ENCODE assay signal across 7 cellular contexts in the genomic region with DNA sequence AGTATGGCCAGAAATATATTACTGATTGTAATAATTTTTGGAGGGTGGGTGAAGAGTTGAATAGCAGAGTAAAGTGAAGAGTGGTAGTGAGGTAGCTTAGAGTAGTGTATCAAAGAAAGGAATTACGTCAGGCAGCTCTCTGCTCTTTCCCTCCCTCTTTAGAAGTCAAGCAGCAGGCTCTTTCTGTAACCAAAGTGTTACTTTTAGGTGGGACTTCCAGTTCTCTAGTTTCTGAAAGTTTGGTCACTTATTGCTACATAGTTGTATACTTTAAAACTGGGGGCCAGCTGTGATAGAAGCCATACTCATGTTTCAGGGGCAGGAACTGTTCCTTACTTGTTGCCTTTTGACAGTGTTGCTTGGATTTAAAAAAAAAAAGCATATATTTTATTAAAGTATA. TPM values are rescaled to one million over a fixed set of nuclear protein-coding genes. Genes with fewer than 3 reads are reported as not detected.
DNase-seq lines count a peak whose midpoint lies in the region; ATAC-seq, FAIRE-seq and TF ChIP-seq lines count a peak whose summit lies in the region.

No MANE protein-coding gene starts in this region.

- no peak overlapping the region for H3K4me3 Mint-ChIP-seq in activated B cell treated with CpG ODN at 0.5 μM for 24 hours

- H3K36me3 Mint-ChIP-seq in activated B cell treated with CpG ODN at 0.5 μM for 24 hours (ENCODE audit: low read depth) = peaks cover 51% of the 10 kb centered on the region

- no peak overlapping the region for H3K4me3 ChIP-seq in small intestine (ENCODE audit: low read depth in 1 of 2, low read length in 2 of 2)
- H3K4me3 ChIP-seq in BE2C (ENCODE audit: low read depth, low read length) = no peak overlapping the region

- FAIRE-seq in small intestine (lab: Jason Lieb, UNC) = no peak

- POLR2A ChIA-PET in activated B cell treated with CpG ODN at 0.5 μM for 24 hours (lab: Charles Lee) = interaction anchor here (0.6 to 4.2 kb wide), 3 partner anchors 18 to 138 kb away, joined by 3 to 43 read pairs (median 6); a partner anchor contains a TSS

- CTCF ChIA-PET in activated B cell treated with CpG ODN at 0.5 μM for 24 hours (lab: Charles Lee) = no interaction called here

- intact Hi-C loops in activated B cell treated with CpG ODN at 0.5 μM for 24 hours (cut with micrococcal nuclease) = loop anchor here (10.0 kb wide), 1 partner anchor 559 kb away; no protein-coding TSS in a partner anchor

- H3K27me3 ChIP-seq in small intestine (ENCODE audit: control insufficient read depth in 2 of 2, insufficient read depth in 2 of 2, low read length in 2 of 2) (no peaks in the 10 kb centered on the region), BE2C (no peaks in the 10 kb centered on the region)

- H3K4me1 Mint-ChIP-seq in activated B cell treated with CpG ODN at 0.5 μM for 24 hours = peaks cover 86% of the 10 kb centered on the region

- H3K9me3 ChIP-seq in small intestine (ENCODE audit: control insufficient read depth, low read depth) (no peaks in the 10 kb centered on the region), BE2C (no peaks in the 10 kb centered on the region)

- ATAC-seq in GM19035 (IDR thresholded peaks at IDR 0.05; ENCODE audit: unreplicated experiment) (peak; percentile 50), HG02840 (IDR thresholded peaks at IDR 0.05; ENCODE audit: low FRiP score, unreplicated experiment) (peak; percentile 48), activated B cell treated with CpG ODN at 0.5 μM for 24 hours (ENCODE audit: low read depth) (no peak)

- peaks cover 0 to 2% of the 10 kb centered on the region in 2 donors for H3K4me1 ChIP-seq in small intestine (ENCODE audit: control insufficient read depth in 2 of 2, insufficient read depth in 1 of 2, low read depth in 1 of 2, low read length in 1 of 2)
- H3K4me1 ChIP-seq in BE2C = peaks cover 3% of the 10 kb centered on the region; the same call in 1 of the 2 replicates

- TF ChIP-seq CTCF in activated B cell treated with CpG ODN at 0.5 μM for 24 hours (IDR thresholded peaks at IDR 0.05) (no peak), BE2C (IDR thresholded peaks at IDR 0.05; ENCODE audit: low read depth, low read length) (no peak)

- peak overlapping the region; percentile 38 to 55 for H3K27ac ChIP-seq in small intestine (ENCODE audit: low read depth in 1 of 2, low read length in 1 of 2)

- WGBS in small intestine, 3 donors = 48 to 76% (median 55%) methylated on average over 1 of the region's 1 CpG

- peak overlapping the region; percentile 73 for H3K27ac Mint-ChIP-seq in activated B cell treated with CpG ODN at 0.5 μM for 24 hours

- H3K36me3 ChIP-seq in small intestine (ENCODE audit: control insufficient read depth in 2 of 2, insufficient read depth in 2 of 2, low read length in 2 of 2) (no peaks in the 10 kb centered on the region), BE2C (no peaks in the 10 kb centered on the region)

- DNase-seq in activated B cell treated with CpG ODN at 0.5 μM for 24 hours (no peak), small intestine (peak; percentile 44), NCI-H2081 treated with DMSO at 0.1 percent for 48 hours (lab: John Stamatoyannopoulos, UW) (no peak), BE2C (no peak)
- no peak for DNase-seq in activated CD8-positive, alpha-beta memory T cell treated with anti-CD3 and anti-CD28 coated beads for 24 hours

- peaks cover 3% of the 10 kb centered on the region for H3K9me3 Mint-ChIP-seq in activated B cell treated with CpG ODN at 0.5 μM for 24 hours

- H3K27me3 Mint-ChIP-seq in activated B cell treated with CpG ODN at 0.5 μM for 24 hours = no peaks in the 10 kb centered on the region

RNA-seq across cellular contexts. Expression of a gene that starts 30.6 kb away (rescaled TPM):
- total RNA-seq in activated B cell treated with CpG ODN at 0.5 μM for 24 hours = 142 and 153 TPM in 2 replicates
- polyA plus RNA-seq in small intestine = 1 to 10 TPM; 3.5 to 7.8 (median 3.6) TPM
- polyA plus RNA-seq in BE2C (2012; ENCODE audit: insufficient read depth, insufficient read length, low read depth) = 35.2 TPM
